ENCODE assay signal across 8 cellular contexts in the genomic region with DNA sequence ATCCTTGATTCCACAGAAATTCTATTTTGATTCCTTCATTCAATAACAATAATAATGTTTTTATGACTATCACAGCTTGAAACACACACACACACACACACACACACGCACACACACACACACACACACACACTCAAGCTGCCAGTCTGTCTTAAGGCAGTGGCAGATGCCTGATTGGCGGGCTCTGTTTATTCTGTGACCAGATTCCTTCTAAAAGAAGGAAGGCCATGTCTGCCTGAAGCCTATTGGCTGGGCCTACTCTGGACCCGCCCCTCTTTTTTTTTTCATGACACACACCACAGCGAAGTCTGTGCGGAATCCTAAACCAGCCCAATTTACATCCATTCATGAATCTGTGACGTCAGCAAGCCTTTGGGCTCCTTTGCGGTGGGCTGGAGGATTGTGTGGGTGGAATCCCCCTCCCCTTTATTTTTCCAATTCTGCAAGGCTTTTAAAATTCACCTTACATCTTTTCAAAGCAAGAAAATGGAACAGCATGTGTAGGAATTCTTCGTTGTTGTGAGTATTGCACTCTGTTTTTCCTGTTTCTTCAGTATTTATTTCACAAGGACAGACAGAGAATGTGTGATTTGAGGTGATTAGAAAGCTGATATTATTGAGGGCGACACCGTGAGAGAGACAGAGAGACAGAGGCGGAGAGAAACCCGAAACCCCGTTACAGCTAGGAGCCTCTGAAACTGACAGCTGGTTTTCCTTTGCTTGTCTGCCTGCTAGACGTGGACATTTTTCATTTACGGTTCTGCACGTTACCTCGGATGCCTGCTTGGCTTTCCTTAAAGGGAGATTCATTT. TPM values are rescaled to one million over a fixed set of nuclear protein-coding genes. Genes with fewer than 3 reads are reported as not detected.
DNase-seq lines count a peak whose midpoint lies in the region; ATAC-seq, FAIRE-seq and TF ChIP-seq lines count a peak whose summit lies in the region.

A gene with protein sequence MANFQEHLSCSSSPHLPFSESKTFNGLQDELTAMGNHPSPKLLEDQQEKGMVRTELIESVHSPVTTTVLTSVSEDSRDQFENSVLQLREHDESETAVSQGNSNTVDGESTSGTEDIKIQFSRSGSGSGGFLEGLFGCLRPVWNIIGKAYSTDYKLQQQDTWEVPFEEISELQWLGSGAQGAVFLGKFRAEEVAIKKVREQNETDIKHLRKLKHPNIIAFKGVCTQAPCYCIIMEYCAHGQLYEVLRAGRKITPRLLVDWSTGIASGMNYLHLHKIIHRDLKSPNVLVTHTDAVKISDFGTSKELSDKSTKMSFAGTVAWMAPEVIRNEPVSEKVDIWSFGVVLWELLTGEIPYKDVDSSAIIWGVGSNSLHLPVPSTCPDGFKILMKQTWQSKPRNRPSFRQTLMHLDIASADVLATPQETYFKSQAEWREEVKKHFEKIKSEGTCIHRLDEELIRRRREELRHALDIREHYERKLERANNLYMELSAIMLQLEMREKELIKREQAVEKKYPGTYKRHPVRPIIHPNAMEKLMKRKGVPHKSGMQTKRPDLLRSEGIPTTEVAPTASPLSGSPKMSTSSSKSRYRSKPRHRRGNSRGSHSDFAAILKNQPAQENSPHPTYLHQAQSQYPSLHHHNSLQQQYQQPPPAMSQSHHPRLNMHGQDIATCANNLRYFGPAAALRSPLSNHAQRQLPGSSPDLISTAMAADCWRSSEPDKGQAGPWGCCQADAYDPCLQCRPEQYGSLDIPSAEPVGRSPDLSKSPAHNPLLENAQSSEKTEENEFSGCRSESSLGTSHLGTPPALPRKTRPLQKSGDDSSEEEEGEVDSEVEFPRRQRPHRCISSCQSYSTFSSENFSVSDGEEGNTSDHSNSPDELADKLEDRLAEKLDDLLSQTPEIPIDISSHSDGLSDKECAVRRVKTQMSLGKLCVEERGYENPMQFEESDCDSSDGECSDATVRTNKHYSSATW (plus strand): TSS at position 287 of the 812 bp plus-strand sequence. CDS start 65,446 bp downstream, outside the sequence.

- H3K4me1 ChIP-seq in keratinocyte (ENCODE audit: control insufficient read depth, extremely low read depth, insufficient read depth, low read length) (peaks cover 10% of the 10 kb centered on the region), small intestine (ENCODE audit: control insufficient read depth in 2 of 2, insufficient read depth in 1 of 2, low read depth in 1 of 2, low read length in 1 of 2) (peaks cover 0 to 2% of the 10 kb centered on the region in 2 donors)

- H3K9me3 Mint-ChIP-seq in T-cell: no peaks in the 10 kb centered on the region

- peak within 1 kb of the TSS; percentile 92 for H3K4me2 ChIP-seq in keratinocyte (ENCODE audit: control insufficient read depth, extremely low read depth, insufficient read depth, low read depth, low read length)

- no peaks in the 10 kb centered on the region for H3K9me1 ChIP-seq in keratinocyte (ENCODE audit: control insufficient read depth, extremely low read depth, insufficient read depth, low read length)

- H3K9me3 ChIP-seq in keratinocyte (ENCODE audit: control insufficient read depth, low read depth, low read length) (no peaks in the 10 kb centered on the region), small intestine (ENCODE audit: control insufficient read depth, low read depth) (no peaks in the 10 kb centered on the region)

- H3K27ac ChIP-seq in keratinocyte (ENCODE audit: control insufficient read depth, insufficient read depth, low read length): peak within 1 kb of the TSS; percentile 53
- H3K27ac ChIP-seq in small intestine (ENCODE audit: low read depth in 1 of 2, low read length in 1 of 2): peak within 1 kb of the TSS in 1 of 2 donors; percentile 19

- peak; percentile 3 for DNase-seq in activated naive CD4-positive, alpha-beta T cell treated with Interleukin-2 at 50 U/mL for 16 hours
- no peak for DNase-seq in activated naive CD4-positive, alpha-beta T cell (lab: John Stamatoyannopoulos, UW)
- DNase-seq in NCI-H1105 (lab: John Stamatoyannopoulos, UW) (peak; percentile 95), T-cell (peak in 21 of 34 experiments; percentile 2 to 48 (median 11)), dedifferentiated amniotic fluid mesenchymal stem cell (ENCODE audit: extremely low spot score) (peak; percentile 98), keratinocyte (ENCODE audit: low read depth, low spot score) (peak; percentile 58), small intestine (peak; percentile 16)

- WGBS in small intestine, 3 donors: 22 to 63% (median 39%) methylated on average over 17 of the region's 17 CpGs

- no peaks in the 10 kb centered on the region for H3K36me3 ChIP-seq in keratinocyte (ENCODE audit: control insufficient read depth in 2 of 2, extremely low read depth in 1 of 2, insufficient read depth in 2 of 2, low read length in 2 of 2)
- H3K36me3 ChIP-seq in small intestine (ENCODE audit: control insufficient read depth in 2 of 2, insufficient read depth in 2 of 2, low read length in 2 of 2): peaks cover 0 to 1% of the 10 kb centered on the region in 2 donors

- POLR2A ChIA-PET in T-cell (lab: Charles Lee): interaction anchor here in 1 of 2 donors (0.5 kb wide), 1 partner anchor 357 kb away, joined by 3 read pairs; no protein-coding TSS in a partner anchor

- FAIRE-seq in keratinocyte (lab: Jason Lieb, UNC) (peak; percentile 70), small intestine (lab: Jason Lieb, UNC) (no peak)

- no peaks in the 10 kb centered on the region for H3K79me2 ChIP-seq in keratinocyte (ENCODE audit: control insufficient read depth, insufficient read depth, low read length)

- H3K4me3 Mint-ChIP-seq in T-cell: peak within 1 kb of the TSS; percentile 67 to 77 (median 70)

- H3K27me3 ChIP-seq in keratinocyte (ENCODE audit: control insufficient read depth, extremely low read depth, insufficient read depth, low read length) (no peaks in the 10 kb centered on the region), small intestine (ENCODE audit: control insufficient read depth in 2 of 2, insufficient read depth in 2 of 2, low read length in 2 of 2) (no peaks in the 10 kb centered on the region)

- peak; percentile 98 for ATAC-seq in HG02759 (IDR thresholded peaks at IDR 0.05; ENCODE audit: unreplicated experiment)
- peak; percentile 67 to 97 (median 72) for ATAC-seq in T-cell (replicated peaks in 1 of 4)

- peak within 1 kb of the TSS; percentile 87 for H2AFZ ChIP-seq in keratinocyte (ENCODE audit: control insufficient read depth, low read length)

- dilution Hi-C loops in keratinocyte (cut with MboI; ENCODE audit: extremely low pct_ligation_motif_present, low sequenced_read_pairs): no loop called here

- H3K4me3 ChIP-seq in keratinocyte (ENCODE audit: control insufficient read depth in 2 of 3, extremely low read depth in 1 of 3, insufficient read depth in 2 of 3, low read depth in 1 of 3, low read length in 3 of 3) (peak within 1 kb of the TSS; percentile 30 to 77 (median 69)), small intestine (ENCODE audit: low read depth in 1 of 2, low read length in 2 of 2) (peak within 1 kb of the TSS; percentile 19 to 27)

- H3K27me3 Mint-ChIP-seq in T-cell: peaks cover 45 to 52% of the 10 kb centered on the region in 2 donors

- no peaks in the 10 kb centered on the region for H4K20me1 ChIP-seq in keratinocyte (ENCODE audit: control insufficient read depth, extremely low read depth, insufficient read depth, low read length)

- H3K27ac Mint-ChIP-seq in T-cell: no peak within 1 kb of the TSS

- no peak for TF ChIP-seq CTCF in keratinocyte (optimal IDR thresholded peaks at IDR 0.05 in 1 of 3, IDR thresholded peaks at IDR 0.05 in 1 of 3, conservative IDR thresholded peaks at IDR 0.05 in 1 of 3; ENCODE audit: extremely low read depth in 1 of 3, insufficient read depth in 2 of 3, low read length in 3 of 3)

- CTCF ChIA-PET in T-cell (lab: Charles Lee): interaction anchor here in 1 of 2 donors (1.1 kb wide), 1 partner anchor 10 kb away, joined by 4 read pairs; no protein-coding TSS in a partner anchor

- H3K9ac ChIP-seq in keratinocyte (ENCODE audit: control insufficient read depth, extremely low read depth, insufficient read depth, low read length): peak within 1 kb of the TSS; percentile 73

- H3K36me3 Mint-ChIP-seq in T-cell: no peaks in the 10 kb centered on the region

- peaks cover 10 to 17% (median 13%) of the 10 kb centered on the region in 3 donors for H3K4me1 Mint-ChIP-seq in T-cell

RNA-seq across cellular contexts. Expression of the gene that starts here (rescaled TPM):
- total RNA-seq in T-cell: 1 to 10 TPM; 6.4 to 9.2 (median 7.7) TPM
- polyA plus RNA-seq in keratinocyte (17.7 to 23.0 TPM (median 21.9 TPM) in 3 replicates), small intestine (10 to 100 TPM; 20.3 to 42.0 (median 31.1) TPM)
- 16.6 TPM for polyA plus RNA-seq in keratinocyte (2011; ENCODE audit: low read depth)
- polyA plus RNA-seq in keratinocyte (2011; cell fraction: cytosol; rRNA removed): 16.3 and 30.8 TPM in 2 replicates
- polyA plus RNA-seq in keratinocyte (2011; cell fraction: nucleus; rRNA removed): 10.3 and 13.0 TPM in 2 replicates
- 19.0 and 19.9 TPM in 2 replicates for polyA plus RNA-seq in keratinocyte (2012; ENCODE audit: low replicate concordance)
- 1.4 to 25.8 TPM (median 21.9 TPM) in 3 replicates for polyA minus RNA-seq in keratinocyte
- polyA minus RNA-seq in keratinocyte (2011; cell fraction: cytosol; rRNA and poly(A)+ RNA removed): 8.4 TPM
- polyA minus RNA-seq in keratinocyte (2011; cell fraction: nucleus; rRNA and poly(A)+ RNA removed): 6.0 and 22.0 TPM in 2 replicates

Comparison
In these comparisons a context has a peak if more than half of its experiments do, and no peak if none do; other contexts are left out.
1. DNase-seq: peak in activated naive CD4-positive, alpha-beta T cell treated with Interleukin-2 at 50 U/mL for 16 hours (single experiment), NCI-H1105 (single experiment), T-cell (21 of 34), dedifferentiated amniotic fluid mesenchymal stem cell (single experiment), keratinocyte (single experiment) and small intestine (single experiment); none in activated naive CD4-positive, alpha-beta T cell (0 of 4).